In genomic region chr9:121369595-121370265, GRCh38 we compare ENCODE assay signal across 8 cellular contexts. TPM values are rescaled to one million over a fixed set of nuclear protein-coding genes. Genes with fewer than 3 reads are reported as not detected.
DNase-seq lines count a peak whose midpoint lies in the region; ATAC-seq, FAIRE-seq and TF ChIP-seq lines count a peak whose summit lies in the region.

A gene with protein sequence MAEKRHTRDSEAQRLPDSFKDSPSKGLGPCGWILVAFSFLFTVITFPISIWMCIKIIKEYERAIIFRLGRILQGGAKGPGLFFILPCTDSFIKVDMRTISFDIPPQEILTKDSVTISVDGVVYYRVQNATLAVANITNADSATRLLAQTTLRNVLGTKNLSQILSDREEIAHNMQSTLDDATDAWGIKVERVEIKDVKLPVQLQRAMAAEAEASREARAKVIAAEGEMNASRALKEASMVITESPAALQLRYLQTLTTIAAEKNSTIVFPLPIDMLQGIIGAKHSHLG (minus strand): TSS chr9:121370250. CDS start chr9:121370187, 63 bp downstream.

- H3K9me3 ChIP-seq in pancreas = no peaks in the 10 kb centered on the region

- FAIRE-seq in pancreas (lab: Jason Lieb, UNC) = no peak

- peak within 1 kb of the TSS; percentile 25 to 61 (median 45) for H3K4me3 ChIP-seq in pancreas

- peaks cover 16 to 27% (median 19%) of the 10 kb centered on the region in 3 donors for H3K4me1 ChIP-seq in pancreas

- intact Hi-C loops in pancreas (cut with DNase I) = no loop called here

- peak; percentile 70 for DNase-seq in activated effector memory CD4-positive, alpha-beta T cell treated with Interleukin-2 at 50 U/mL for 16 hours
- DNase-seq in activated effector memory CD4-positive, alpha-beta T cell treated with anti-CD3 and anti-CD28 coated beads, Interleukin-2, amount 50 U/mL, for 16 hours = no peak
- DNase-seq in NCI-H774 (lab: John Stamatoyannopoulos, UW) = peak; percentile 24
- DNase-seq in activated gamma-delta T cell treated with Interleukin-2 at 50 U/mL for 16 hours = peak; percentile 73
- DNase-seq in foreskin melanocyte = peak; percentile 85
- peak; percentile 70 to 93 (median 82) for DNase-seq in pancreas
- no peak for DNase-seq in DMS153 treated with DMSO at 0.1 percent for 48 hours (lab: John Stamatoyannopoulos, UW; ENCODE audit: unreplicated experiment)

- ATAC-seq in HG02840 (IDR thresholded peaks at IDR 0.05; ENCODE audit: low FRiP score, unreplicated experiment) = peak; percentile 57
- peak; percentile 62 to 74 (median 66) for ATAC-seq in pancreas

- peak within 1 kb of the TSS; percentile 43 to 79 (median 60) for H3K27ac ChIP-seq in pancreas

- no peaks in the 10 kb centered on the region for H3K36me3 ChIP-seq in pancreas

- no peaks in the 10 kb centered on the region for H3K27me3 ChIP-seq in pancreas

- whole genome bisulfite sequencing in pancreas, 2 donors = 2 to 3% methylated on average over 52 of the region's 52 CpGs

- TF ChIP-seq CTCF in pancreas (IDR thresholded peaks at IDR 0.05) = no peak

RNA-seq across cellular contexts. Expression of the gene that starts here (rescaled TPM):
- total RNA-seq in pancreas = 10 to 100 TPM; 13.9 to 65.1 (median 33.9) TPM
- 10 to 100 TPM; 25.4 to 30.9 TPM for polyA plus RNA-seq in pancreas

Comparison
In these comparisons a context has a peak if more than half of its experiments do, and no peak if none do; other contexts are left out.
1. DNase-seq: peak in activated effector memory CD4-positive, alpha-beta T cell treated with Interleukin-2 at 50 U/mL for 16 hours (single experiment), NCI-H774 (single experiment), activated gamma-delta T cell treated with Interleukin-2 at 50 U/mL for 16 hours (single experiment), foreskin melanocyte (single experiment) and pancreas (6 of 6); none in activated effector memory CD4-positive, alpha-beta T cell treated with anti-CD3 and anti-CD28 coated beads, Interleukin-2, amount 50 U/mL, for 16 hours (single experiment) and DMS153 treated with DMSO at 0.1 percent for 48 hours (single experiment).